In genomic region chrX:129115935-129116334, GRCh38 we compare ENCODE assay signal across 14 cellular contexts.
DNase-seq lines count a peak whose midpoint lies in the region; ATAC-seq, FAIRE-seq and TF ChIP-seq lines count a peak whose summit lies in the region.
"Had no signal": no experiment of that assay in that cellular context is flagged by ENCODE, and none has a peak within 500 bp of the region (broad histone marks: within the 10 kb centered on the region; RNA-seq: fewer than 3 reads in every experiment).

No MANE protein-coding gene starts in this region.

- H3K4me2 ChIP-seq in HepG2 (ENCODE audit: low read depth, low read length), result peak overlapping the region; percentile 49

- DNase-seq in HepG2 (ENCODE audit: low spot score), result peak; percentile 35
- no peak for DNase-seq in neural crest cell (ENCODE audit: low read depth, low spot score)
- no peak for DNase-seq in NCI-H2029 treated with DMSO at 0.1 percent for 48 hours (lab: John Stamatoyannopoulos, UW)
- no peak for DNase-seq in upper lobe of left lung
- DNase-seq in GM13976 (ENCODE audit: low spot score), result no peak
- DNase-seq: Caco-2; CD4-positive, alpha-beta T cell; DMS79 treated with DMSO at 0.1 percent for 48 hours; GF-D8; GOT3; H9 had no signal

- intact Hi-C loops in HepG2 (cut with micrococcal nuclease; ENCODE audit: unreplicated experiment), result loop anchor here (10.0 kb wide), 1 partner anchor 301 kb away; no protein-coding TSS in a partner anchor

- H3K4me1 Mint-ChIP-seq in brain (peaks cover 39% of the 10 kb centered on the region), neural crest cell (peaks cover 52% of the 10 kb centered on the region)

- H3K36me3 Mint-ChIP-seq in brain (no peaks in the 10 kb centered on the region), neural crest cell (ENCODE audit: low read depth) (peaks cover 3% of the 10 kb centered on the region)

- H3K4me3 Mint-ChIP-seq in brain, result no peak overlapping the region
- no peak overlapping the region for H3K4me3 Mint-ChIP-seq in neural crest cell
- H3K4me3 Mint-ChIP-seq: CD4-positive, alpha-beta T cell; H9 had no signal

- H3K9ac ChIP-seq in HepG2 (ENCODE audit: insufficient read depth, low read depth, low read length), result peak overlapping the region; percentile 52; the same call in 1 of the 2 replicates

- FAIRE-seq in HepG2 (lab: Jason Lieb, UNC), result peak; percentile 76
- FAIRE-seq: A204.1 had no signal

- H3K9me3 ChIP-seq in HepG2 (ENCODE audit: low read length), result no peaks in the 10 kb centered on the region
- H3K9me3 ChIP-seq in upper lobe of left lung, result no peaks in the 10 kb centered on the region
- H3K9me3 ChIP-seq: Caco-2 had no signal

- ATAC-seq in HepG2, result peak; percentile 84
- ATAC-seq in upper lobe of left lung (ENCODE audit: low FRiP score in 2 of 2), result no peak

- no TSS peak for BruUV-seq in HepG2 (replicated peaks; lab: Mats Ljungman, UMichigan)

- H3K4me1 ChIP-seq in HepG2 (ENCODE audit: insufficient read depth, low read length) (peaks cover 60% of the 10 kb centered on the region), upper lobe of left lung (no peaks in the 10 kb centered on the region)
- H3K4me1 ChIP-seq: Caco-2 had no signal

- TF ChIP-seq CTCF in brain (conservative IDR thresholded peaks at IDR 0.05), result no peak
- TF ChIP-seq CTCF in HepG2 (CRISPR knock-in tag; IDR thresholded peaks at IDR 0.05), result no peak
- no peak for TF ChIP-seq CTCF in neural crest cell (conservative IDR thresholded peaks at IDR 0.05)
- TF ChIP-seq CTCF in upper lobe of left lung (IDR thresholded peaks at IDR 0.05), result no peak
- no peak for TF ChIP-seq CTCF in GM13976 (IDR thresholded peaks at IDR 0.05; ENCODE audit: borderline replicate concordance, control extremely low read depth, extremely low read depth, insufficient read depth, missing control alignments)

- H2AFZ ChIP-seq in HepG2 (ENCODE audit: low read length), result peak overlapping the region; percentile 15

- no peaks in the 10 kb centered on the region for H3K27me3 ChIP-seq in HepG2 (ENCODE audit: control insufficient read depth in 1 of 2, insufficient read depth in 2 of 2, low read length in 2 of 2)
- no peaks in the 10 kb centered on the region for H3K27me3 ChIP-seq in upper lobe of left lung

- peak in 1 of 2 experiments; percentile 52; a peak in 1 of 4 replicates for TF ChIP-seq EP300 in HepG2 (IDR thresholded peaks at IDR 0.05; ENCODE audit: low read depth in 2 of 2, low read length in 2 of 2)
- TF ChIP-seq EP300 in HepG2 (CRISPR knock-in tag; IDR thresholded peaks at IDR 0.05; ENCODE audit: borderline replicate concordance), result no peak
- TF ChIP-seq EP300 in upper lobe of left lung (IDR thresholded peaks at IDR 0.05), result no peak

- CTCF ChIA-PET in HepG2 (lab: Yijun Ruan, JAX; ENCODE audit: low intra/inter-chr PET ratio, low total read pairs), result no interaction called here

- no peaks in the 10 kb centered on the region for H3K79me2 ChIP-seq in HepG2 (ENCODE audit: insufficient read depth, low read length)

- H4K20me1 ChIP-seq in HepG2 (ENCODE audit: insufficient read depth, low read length), result no peaks in the 10 kb centered on the region

- H3K27ac ChIP-seq in HepG2 (ENCODE audit: extremely low read length, insufficient read depth, low read length) (peak overlapping the region; percentile 75), upper lobe of left lung (no peak overlapping the region)
- H3K27ac ChIP-seq: C4-2B had no signal

- H3K9me3 Mint-ChIP-seq in brain (no peaks in the 10 kb centered on the region), neural crest cell (peaks cover 4% of the 10 kb centered on the region)
- H3K9me3 Mint-ChIP-seq: CD4-positive, alpha-beta T cell; H9 had no signal

- peaks cover 4% of the 10 kb centered on the region for H3K27me3 Mint-ChIP-seq in brain
- H3K27me3 Mint-ChIP-seq in neural crest cell (ENCODE audit: low read depth), result no peaks in the 10 kb centered on the region
- H3K27me3 Mint-ChIP-seq: CD4-positive, alpha-beta T cell had no signal

- H3K36me3 ChIP-seq in HepG2 (replicated peaks in 1 of 2; ENCODE audit: control insufficient read depth in 1 of 2, insufficient read depth in 2 of 2, low read length in 2 of 2) (no peaks in the 10 kb centered on the region), upper lobe of left lung (no peaks in the 10 kb centered on the region)

- no peak for TF ChIP-seq POLR2A in HepG2 (IDR thresholded peaks at IDR 0.05; ENCODE audit: insufficient read depth in 1 of 2, low read depth in 2 of 2, low read length in 2 of 2)
- no peak for TF ChIP-seq POLR2A in upper lobe of left lung (IDR thresholded peaks at IDR 0.05)

- POLR2A ChIA-PET in HepG2 (lab: Yijun Ruan, JAX), result interaction anchor here (0.7 kb wide), 1 partner anchor 29 kb away, joined by 3 read pairs; no protein-coding TSS in a partner anchor

- H3K4me3 ChIP-seq in HepG2 (replicated peaks in 1 of 3; ENCODE audit: insufficient read depth in 1 of 3, low read depth in 2 of 3, low read length in 3 of 3) (no peak overlapping the region; a peak in 1 of 6 replicates), upper lobe of left lung (no peak overlapping the region)

- 13% methylated on average over 1 of the region's 1 CpG for WGBS in HepG2 (ENCODE audit: low lambda C conversion rate)
- WGBS in upper lobe of left lung, 2 donors, result 67 to 100% methylated on average over 1 of the region's 1 CpG

- TF ChIP-seq RAD21 in HepG2 (CRISPR knock-in tag; IDR thresholded peaks at IDR 0.05), result no peak

- H3K27ac Mint-ChIP-seq in brain (peak overlapping the region in 4 of 5 experiments; percentile 7 to 83 (median 64)), neural crest cell (ENCODE audit: unreplicated experiment) (peak overlapping the region; percentile 23)
- H3K27ac Mint-ChIP-seq: CD4-positive, alpha-beta T cell had no signal

- in situ Hi-C loops in HepG2 (cut with HindIII; ENCODE audit: extremely low pct_ligation_motif_present, low pct_unique_long_range_greater_than_20kb), result loop anchor here (25.0 kb wide), 1 partner anchor 304 kb away; no protein-coding TSS in a partner anchor
- in situ Hi-C loops in GM13976 (cut with MboI; ENCODE audit: low sequenced_read_pairs, unreplicated experiment), result no loop called here

TF ChIP-seq in HepG2, 621 proteins besides CTCF, POLR2A, EP300 and RAD21 (continues in another document):
- TF ChIP-seq SOX13 (IDR thresholded peaks at IDR 0.05) (no peak), SOX13 (CRISPR knock-in tag; conservative IDR thresholded peaks at IDR 0.05 in 1 of 2, IDR thresholded peaks at IDR 0.05 in 1 of 2) (peak in 1 of 2 experiments; percentile 18; a peak in 1 of 4 replicates), ZNF513 (CRISPR knock-in tag; conservative IDR thresholded peaks at IDR 0.05) (no peak), ZNF687 (CRISPR knock-in tag; IDR thresholded peaks at IDR 0.05) (no peak), ZSCAN30 (CRISPR knock-in tag; IDR thresholded peaks at IDR 0.05) (no peak), RCOR2 (CRISPR knock-in tag; IDR thresholded peaks at IDR 0.05) (no peak), DDIT3 (CRISPR knock-in tag; IDR thresholded peaks at IDR 0.05) (no peak), TCF7 (IDR thresholded peaks at IDR 0.05; ENCODE audit: low read depth) (peak; percentile 38; the same call in 1 of the 2 replicates)
